In the genomic region with DNA sequence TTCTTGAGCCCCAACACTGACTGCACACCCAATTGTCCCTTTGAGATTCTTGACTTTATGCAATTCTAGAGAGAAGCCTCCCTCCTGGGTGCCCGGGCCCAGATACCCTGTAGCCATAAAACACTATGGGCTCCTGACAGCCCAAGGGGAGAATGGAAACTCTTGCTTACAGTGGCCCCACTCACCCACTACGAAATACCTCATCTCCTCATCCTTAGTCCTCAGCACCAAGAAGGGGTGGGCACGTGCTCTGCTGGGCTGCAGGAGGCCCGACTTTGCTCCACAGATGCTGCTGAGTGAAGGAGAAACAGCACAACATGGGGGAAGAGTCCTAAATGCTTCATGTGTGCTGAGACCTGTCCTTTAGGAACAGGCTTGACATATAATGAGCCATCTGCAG, we compare ENCODE assay signal across 26 cellular contexts. TPM values are rescaled to one million over a fixed set of nuclear protein-coding genes. Genes with fewer than 3 reads are reported as not detected.
DNase-seq lines count a peak whose midpoint lies in the region; ATAC-seq lines count a peak whose summit lies in the region.
"Had no signal": no experiment of that assay in that cellular context is flagged by ENCODE, and none has a peak within 500 bp of the region (broad histone marks: within the 10 kb centered on the region; RNA-seq: fewer than 3 reads in every experiment).

No MANE protein-coding gene starts in this region.

- peaks cover 89% of the 10 kb centered on the region for H3K4me1 Mint-ChIP-seq in activated CD4-positive, alpha-beta T cell treated with anti-CD3 and anti-CD28 coated beads, Interleukin-2, amount 10 ng/mL, durations not matched to agents 7 days and 5 days
- H3K4me1 Mint-ChIP-seq in T-cell = peaks cover 95 to 99% (median 96%) of the 10 kb centered on the region in 3 donors
- H3K4me1 Mint-ChIP-seq in activated naive CD8-positive, alpha-beta T cell treated with anti-CD3 and anti-CD28 coated beads for 36 hours = peaks cover 94% of the 10 kb centered on the region

- POLR2A ChIA-PET in activated CD4-positive, alpha-beta T cell treated with anti-CD3 and anti-CD28 coated beads, Interleukin-2, amount 10 ng/mL, durations not matched to agents 7 days and 5 days (lab: Charles Lee) = no interaction called here
- POLR2A ChIA-PET in T-cell (lab: Charles Lee) = no interaction called here

- H3K27ac Mint-ChIP-seq in activated CD4-positive, alpha-beta T cell treated with anti-CD3 and anti-CD28 coated beads, Interleukin-2, amount 10 ng/mL, durations not matched to agents 7 days and 5 days = peak overlapping the region; percentile 84
- H3K27ac Mint-ChIP-seq in T-cell = peak overlapping the region; percentile 90 to 98
- H3K27ac Mint-ChIP-seq in activated naive CD8-positive, alpha-beta T cell treated with anti-CD3 and anti-CD28 coated beads for 36 hours = peak overlapping the region; percentile 95
- H3K27ac Mint-ChIP-seq: memory B cell, progenitor cell of endocrine pancreas had no signal

- H3K36me3 Mint-ChIP-seq in activated CD4-positive, alpha-beta T cell treated with anti-CD3 and anti-CD28 coated beads, Interleukin-2, amount 10 ng/mL, durations not matched to agents 7 days and 5 days (ENCODE audit: low read depth) = peaks cover 35% of the 10 kb centered on the region
- H3K36me3 Mint-ChIP-seq in T-cell = peaks cover 25% of the 10 kb centered on the region
- H3K36me3 Mint-ChIP-seq in activated naive CD8-positive, alpha-beta T cell treated with anti-CD3 and anti-CD28 coated beads for 36 hours = peaks cover 81% of the 10 kb centered on the region
- H3K36me3 Mint-ChIP-seq: immature natural killer cell, memory B cell had no signal

- no peak for DNase-seq in activated CD4-positive, alpha-beta T cell treated with anti-CD3 and anti-CD28 coated beads, Interleukin-2, amount 10 ng/mL, durations not matched to agents 7 days and 5 days
- DNase-seq in activated CD4-positive, alpha-beta T cell treated with anti-CD3 and anti-CD28 coated beads for 48 hours = no peak
- no peak for DNase-seq in T-cell
- DNase-seq in activated naive CD8-positive, alpha-beta T cell treated with anti-CD3 and anti-CD28 coated beads for 36 hours = no peak
- DNase-seq in stimulated activated naive CD8-positive, alpha-beta T cell treated with anti-CD3 and anti-CD28 coated beads, Interleukin-15, Interleukin-2, amounts not matched to agents 100 U/mL and 50 U/mL, for 24 hours = no peak
- DNase-seq in stimulated activated CD4-positive, alpha-beta T cell treated with anti-CD3 and anti-CD28 coated beads, Interleukin-2, amount 100 ng/mL, for 48 hours = no peak
- no peak for DNase-seq in dermis blood vessel endothelial cell
- no peak for DNase-seq in DMS153 treated with DMSO at 0.1 percent for 48 hours (lab: John Stamatoyannopoulos, UW; ENCODE audit: unreplicated experiment)
- DNase-seq: AML-193; DMS53; hypothalamus; immature natural killer cell; right lobe of liver; stimulated activated CD4-positive, alpha-beta T cell treated with anti-CD3 and anti-CD28 coated beads, Interleukin-12 subunit alpha, Interleukin-12 subunit beta, amount 100 ng/mL, for 4 hours; stimulated activated CD4-positive, alpha-beta T cell treated with anti-CD3 and anti-CD28 coated beads, Interleukin-4, amount 100 ng/mL, for 4 hours had no signal

- no peak for ATAC-seq in T-cell (replicated peaks in 1 of 4)
- peak; percentile 44 for ATAC-seq in stimulated activated naive CD8-positive, alpha-beta T cell treated with anti-CD3 and anti-CD28 coated beads, Interleukin-15, Interleukin-2, amounts not matched to agents 100 U/mL and 50 U/mL, for 24 hours
- ATAC-seq: A549, left lobe of liver had no signal

- H3K4me3 Mint-ChIP-seq in activated CD4-positive, alpha-beta T cell treated with anti-CD3 and anti-CD28 coated beads, Interleukin-2, amount 10 ng/mL, durations not matched to agents 7 days and 5 days = no peak overlapping the region
- peak overlapping the region in 2 of 3 donors; percentile 34 to 71 for H3K4me3 Mint-ChIP-seq in T-cell
- peak overlapping the region; percentile 51 for H3K4me3 Mint-ChIP-seq in activated naive CD8-positive, alpha-beta T cell treated with anti-CD3 and anti-CD28 coated beads for 36 hours
- H3K4me3 Mint-ChIP-seq: memory B cell had no signal

- peaks cover 13% of the 10 kb centered on the region for H3K9me3 Mint-ChIP-seq in activated CD4-positive, alpha-beta T cell treated with anti-CD3 and anti-CD28 coated beads, Interleukin-2, amount 10 ng/mL, durations not matched to agents 7 days and 5 days
- H3K9me3 Mint-ChIP-seq in T-cell = peaks cover 0 to 9% (median 0%) of the 10 kb centered on the region in 3 donors
- H3K9me3 Mint-ChIP-seq in activated naive CD8-positive, alpha-beta T cell treated with anti-CD3 and anti-CD28 coated beads for 36 hours = peaks cover 30% of the 10 kb centered on the region

- CTCF ChIA-PET in activated CD4-positive, alpha-beta T cell treated with anti-CD3 and anti-CD28 coated beads, Interleukin-2, amount 10 ng/mL, durations not matched to agents 7 days and 5 days (lab: Charles Lee) = interaction anchor here (2.0 to 2.7 kb wide), 2 partner anchors 9 to 10 kb away, joined by 6 to 11 read pairs; no protein-coding TSS in a partner anchor
- CTCF ChIA-PET in T-cell (lab: Charles Lee) = no interaction called here

- no peaks in the 10 kb centered on the region for H3K27me3 Mint-ChIP-seq in activated CD4-positive, alpha-beta T cell treated with anti-CD3 and anti-CD28 coated beads, Interleukin-2, amount 10 ng/mL, durations not matched to agents 7 days and 5 days
- H3K27me3 Mint-ChIP-seq in T-cell = no peaks in the 10 kb centered on the region
- H3K27me3 Mint-ChIP-seq in activated naive CD8-positive, alpha-beta T cell treated with anti-CD3 and anti-CD28 coated beads for 36 hours = no peaks in the 10 kb centered on the region

RNA-seq across cellular contexts. Expression of a gene that starts 17.4 kb away (rescaled TPM):
- 10 to 100 TPM; 82.6 to 90.1 TPM for total RNA-seq in activated CD4-positive, alpha-beta T cell treated with anti-CD3 and anti-CD28 coated beads, Interleukin-2, amount 10 ng/mL, durations not matched to agents 7 days and 5 days
- total RNA-seq in T-cell (10 to 100 TPM; 25.4 to 59.5 (median 28.6) TPM), dermis blood vessel endothelial cell (not detected in 2 replicates)
- total RNA-seq in activated naive CD8-positive, alpha-beta T cell treated with anti-CD3 and anti-CD28 coated beads for 36 hours = 10 to 100 TPM; 34.1 to 35.8 TPM
- total RNA-seq: dermis microvascular lymphatic vessel endothelial cell, fibroblast of lung, G401, H1, left lobe of liver, NCI-H460, progenitor cell of endocrine pancreas, SK-MEL-5, vagina had no signal

RNA-seq across cellular contexts. Expression of a gene that starts 55.2 kb away (rescaled TPM):
- total RNA-seq in activated CD4-positive, alpha-beta T cell treated with anti-CD3 and anti-CD28 coated beads, Interleukin-2, amount 10 ng/mL, durations not matched to agents 7 days and 5 days = 1 to 10 TPM; 3.6 to 4.5 TPM
- 1 to 10 TPM in 4 of 5 donors, under 1 TPM in 1; 0.62 to 6.2 (median 3.1) TPM for total RNA-seq in T-cell
- total RNA-seq in activated naive CD8-positive, alpha-beta T cell treated with anti-CD3 and anti-CD28 coated beads for 36 hours = 1 to 10 TPM; 4.3 to 4.5 TPM
- 0.17 and 4.0 TPM in 2 replicates for total RNA-seq in dermis blood vessel endothelial cell

Comparison
In these comparisons a context has a peak if more than half of its experiments do, and no peak if none do; other contexts are left out.
1. RNA of a gene that starts 17.4 kb away (total RNA-seq): 82.6 to 90.1 TPM in activated CD4-positive, alpha-beta T cell treated with anti-CD3 and anti-CD28 coated beads, Interleukin-2, amount 10 ng/mL, durations not matched to agents 7 days and 5 days, 34.1 to 35.8 TPM in activated naive CD8-positive, alpha-beta T cell treated with anti-CD3 and anti-CD28 coated beads for 36 hours and 25.4 to 59.5 TPM in T-cell; not detected in dermis blood vessel endothelial cell; every median in the first group is over 10 times any median in the second.
2. Peak in every context shown above with its lines, with median percentiles within 50 percentile points of each other: H3K27ac Mint-ChIP-seq.